Comparison of ENCODE assay signal across 1 cellular context in the genomic region with DNA sequence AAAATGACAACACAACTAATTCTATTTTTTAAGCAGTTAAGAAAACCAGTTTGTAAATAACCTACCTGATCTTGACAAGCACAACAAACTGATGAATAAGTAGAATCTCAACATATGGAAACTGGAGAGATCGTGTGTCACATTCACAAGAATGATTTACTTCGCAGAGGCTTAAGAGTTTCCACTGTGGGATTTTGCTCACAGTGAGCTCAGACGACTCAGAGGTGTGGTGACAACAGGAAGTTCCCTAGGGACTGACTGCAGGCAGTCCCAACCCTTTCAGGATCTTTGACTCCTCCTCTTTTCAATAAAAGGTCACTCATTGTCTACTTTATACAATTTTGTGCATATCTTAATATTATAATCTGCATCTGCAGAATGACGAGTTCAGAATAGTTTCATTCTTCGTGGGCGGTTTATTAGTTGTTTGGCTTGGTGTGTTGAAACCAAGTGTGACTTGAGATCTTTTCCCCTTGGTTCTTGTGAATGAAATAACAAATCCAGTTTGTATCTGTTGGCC.
TF ChIP-seq lines count a peak whose summit lies in the region.

TSS of gene LIPH (minus strand) at position 231 of the 520 bp plus-strand sequence. CDS start at position 114, 117 bp downstream.

TF ChIP-seq in GM23338, 12 proteins besides CTCF, POLR2A, EP300 and RAD21:
- TF ChIP-seq, protein P1, sequence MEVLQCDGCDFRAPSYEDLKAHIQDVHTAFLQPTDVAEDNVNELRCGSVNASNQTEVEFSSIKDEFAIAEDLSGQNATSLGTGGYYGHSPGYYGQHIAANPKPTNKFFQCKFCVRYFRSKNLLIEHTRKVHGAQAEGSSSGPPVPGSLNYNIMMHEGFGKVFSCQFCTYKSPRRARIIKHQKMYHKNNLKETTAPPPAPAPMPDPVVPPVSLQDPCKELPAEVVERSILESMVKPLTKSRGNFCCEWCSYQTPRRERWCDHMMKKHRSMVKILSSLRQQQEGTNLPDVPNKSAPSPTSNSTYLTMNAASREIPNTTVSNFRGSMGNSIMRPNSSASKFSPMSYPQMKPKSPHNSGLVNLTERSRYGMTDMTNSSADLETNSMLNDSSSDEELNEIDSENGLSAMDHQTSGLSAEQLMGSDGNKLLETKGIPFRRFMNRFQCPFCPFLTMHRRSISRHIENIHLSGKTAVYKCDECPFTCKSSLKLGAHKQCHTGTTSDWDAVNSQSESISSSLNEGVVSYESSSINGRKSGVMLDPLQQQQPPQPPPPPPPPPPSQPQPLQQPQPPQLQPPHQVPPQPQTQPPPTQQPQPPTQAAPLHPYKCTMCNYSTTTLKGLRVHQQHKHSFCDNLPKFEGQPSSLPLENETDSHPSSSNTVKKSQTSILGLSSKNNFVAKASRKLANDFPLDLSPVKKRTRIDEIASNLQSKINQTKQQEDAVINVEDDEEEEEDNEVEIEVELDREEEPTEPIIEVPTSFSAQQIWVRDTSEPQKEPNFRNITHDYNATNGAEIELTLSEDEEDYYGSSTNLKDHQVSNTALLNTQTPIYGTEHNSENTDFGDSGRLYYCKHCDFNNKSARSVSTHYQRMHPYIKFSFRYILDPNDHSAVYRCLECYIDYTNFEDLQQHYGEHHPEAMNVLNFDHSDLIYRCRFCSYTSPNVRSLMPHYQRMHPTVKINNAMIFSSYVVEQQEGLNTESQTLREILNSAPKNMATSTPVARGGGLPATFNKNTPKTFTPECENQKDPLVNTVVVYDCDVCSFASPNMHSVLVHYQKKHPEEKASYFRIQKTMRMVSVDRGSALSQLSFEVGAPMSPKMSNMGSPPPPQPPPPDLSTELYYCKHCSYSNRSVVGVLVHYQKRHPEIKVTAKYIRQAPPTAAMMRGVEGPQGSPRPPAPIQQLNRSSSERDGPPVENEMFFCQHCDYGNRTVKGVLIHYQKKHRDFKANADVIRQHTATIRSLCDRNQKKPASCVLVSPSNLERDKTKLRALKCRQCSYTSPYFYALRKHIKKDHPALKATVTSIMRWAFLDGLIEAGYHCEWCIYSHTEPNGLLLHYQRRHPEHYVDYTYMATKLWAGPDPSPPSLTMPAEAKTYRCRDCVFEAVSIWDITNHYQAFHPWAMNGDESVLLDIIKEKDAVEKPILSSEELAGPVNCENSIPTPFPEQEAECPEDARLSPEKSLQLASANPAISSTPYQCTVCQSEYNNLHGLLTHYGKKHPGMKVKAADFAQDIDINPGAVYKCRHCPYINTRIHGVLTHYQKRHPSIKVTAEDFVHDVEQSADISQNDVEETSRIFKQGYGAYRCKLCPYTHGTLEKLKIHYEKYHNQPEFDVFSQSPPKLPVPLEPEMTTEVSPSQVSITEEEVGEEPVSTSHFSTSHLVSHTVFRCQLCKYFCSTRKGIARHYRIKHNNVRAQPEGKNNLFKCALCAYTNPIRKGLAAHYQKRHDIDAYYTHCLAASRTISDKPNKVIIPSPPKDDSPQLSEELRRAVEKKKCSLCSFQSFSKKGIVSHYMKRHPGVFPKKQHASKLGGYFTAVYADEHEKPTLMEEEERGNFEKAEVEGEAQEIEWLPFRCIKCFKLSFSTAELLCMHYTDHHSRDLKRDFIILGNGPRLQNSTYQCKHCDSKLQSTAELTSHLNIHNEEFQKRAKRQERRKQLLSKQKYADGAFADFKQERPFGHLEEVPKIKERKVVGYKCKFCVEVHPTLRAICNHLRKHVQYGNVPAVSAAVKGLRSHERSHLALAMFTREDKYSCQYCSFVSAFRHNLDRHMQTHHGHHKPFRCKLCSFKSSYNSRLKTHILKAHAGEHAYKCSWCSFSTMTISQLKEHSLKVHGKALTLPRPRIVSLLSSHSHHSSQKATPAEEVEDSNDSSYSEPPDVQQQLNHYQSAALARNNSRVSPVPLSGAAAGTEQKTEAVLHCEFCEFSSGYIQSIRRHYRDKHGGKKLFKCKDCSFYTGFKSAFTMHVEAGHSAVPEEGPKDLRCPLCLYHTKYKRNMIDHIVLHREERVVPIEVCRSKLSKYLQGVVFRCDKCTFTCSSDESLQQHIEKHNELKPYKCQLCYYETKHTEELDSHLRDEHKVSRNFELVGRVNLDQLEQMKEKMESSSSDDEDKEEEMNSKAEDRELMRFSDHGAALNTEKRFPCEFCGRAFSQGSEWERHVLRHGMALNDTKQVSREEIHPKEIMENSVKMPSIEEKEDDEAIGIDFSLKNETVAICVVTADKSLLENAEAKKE (CRISPR knock-in tag; IDR thresholded peaks at IDR 0.05) = no peak
- no peak for TF ChIP-seq ZNF114 (CRISPR knock-in tag; IDR thresholded peaks at IDR 0.05)
- TF ChIP-seq, protein P2, sequence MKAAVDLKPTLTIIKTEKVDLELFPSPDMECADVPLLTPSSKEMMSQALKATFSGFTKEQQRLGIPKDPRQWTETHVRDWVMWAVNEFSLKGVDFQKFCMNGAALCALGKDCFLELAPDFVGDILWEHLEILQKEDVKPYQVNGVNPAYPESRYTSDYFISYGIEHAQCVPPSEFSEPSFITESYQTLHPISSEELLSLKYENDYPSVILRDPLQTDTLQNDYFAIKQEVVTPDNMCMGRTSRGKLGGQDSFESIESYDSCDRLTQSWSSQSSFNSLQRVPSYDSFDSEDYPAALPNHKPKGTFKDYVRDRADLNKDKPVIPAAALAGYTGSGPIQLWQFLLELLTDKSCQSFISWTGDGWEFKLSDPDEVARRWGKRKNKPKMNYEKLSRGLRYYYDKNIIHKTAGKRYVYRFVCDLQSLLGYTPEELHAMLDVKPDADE (IDR thresholded peaks at IDR 0.05) = no peak
